ENCODE assay signal across 28 cellular contexts in genomic region chr6:123855493-123855892, GRCh38. TPM values are rescaled to one million over a fixed set of nuclear protein-coding genes. Genes with fewer than 3 reads are reported as not detected.
"Had no signal": no experiment of that assay in that cellular context is flagged by ENCODE, and none has a peak within 500 bp of the region (broad histone marks: within the 10 kb centered on the region; RNA-seq: fewer than 3 reads in every experiment).

No MANE protein-coding gene starts in this region.

- H3K4me3 ChIP-seq: left ventricle myocardium inferior, lung, mucosa of descending colon, pancreas, prostate gland, skin epidermis, suprapubic skin, thoracic aorta, tibial artery, upper lobe of right lung had no signal

- H3K9me3 ChIP-seq: left ventricle myocardium inferior, mucosa of descending colon, pancreas, prostate gland, suprapubic skin, thoracic aorta, tibial artery, upper lobe of right lung had no signal

- H3K27me3 ChIP-seq: pancreas, suprapubic skin, tibial artery, upper lobe of right lung had no signal

- H3K36me3 ChIP-seq: left ventricle myocardium inferior, pancreas, prostate gland, suprapubic skin, thoracic aorta, tibial artery, upper lobe of right lung had no signal

- H3K27ac ChIP-seq: left ventricle myocardium inferior, pancreas, prostate gland, skin epidermis, suprapubic skin, thoracic aorta, tibial artery, upper lobe of right lung had no signal

- ATAC-seq: mucosa of descending colon; naive thymus-derived CD4-positive, alpha-beta T cell; natural killer cell treated with Interleukin-12 subunit alpha and Interleukin-12 subunit beta and Interleukin-15 and Interleukin-18, amount 100 ng/mL, for 72 hours; pancreas; right cardiac atrium; sciatic nerve; stimulated activated effector memory CD8-positive, alpha-beta T cell treated with anti-CD3 and anti-CD28 coated beads, Interleukin-12 subunit alpha, Interleukin-12 subunit beta, amount 100 ng/mL, for 72 hours; upper lobe of right lung had no signal

- H3K4me1 ChIP-seq: left ventricle myocardium inferior, pancreas, prostate gland, suprapubic skin, tibial artery, upper lobe of right lung had no signal

- DNase-seq: islet precursor cell; left ventricle myocardium inferior; mesendoderm; mucosa of descending colon; naive thymus-derived CD4-positive, alpha-beta T cell; nucleus accumbens; pancreas; posterior cingulate gyrus; retina; right cardiac atrium; stimulated activated CD4-positive, alpha-beta T cell treated with anti-CD3 and anti-CD28 coated beads, Interleukin-12 subunit alpha, Interleukin-12 subunit beta, amount 100 ng/mL, for 4 hours; stimulated activated CD4-positive, alpha-beta T cell treated with anti-CD3 and anti-CD28 coated beads, Interleukin-15, amount 100 ng/mL, for 24 hours; stimulated activated CD4-positive, alpha-beta T cell treated with anti-CD3 and anti-CD28 coated beads, Interleukin-2, amount 100 ng/mL, for 24 hours; stimulated activated CD4-positive, alpha-beta T cell treated with anti-CD3 and anti-CD28 coated beads, Interleukin-4, amount 100 ng/mL, for 1 hour; stimulated activated naive CD4-positive, alpha-beta T cell; tibial artery; trophoblast cell; upper lobe of right lung had no signal

RNA-seq across cellular contexts. Expression of gene NKAIN2, which starts 51.8 kb away (rescaled TPM):
- total RNA-seq: kidney epithelial cell; natural killer cell treated with Interleukin-12 subunit alpha and Interleukin-12 subunit beta and Interleukin-15 and Interleukin-18, amount 100 ng/mL, for 72 hours; subcutaneous adipose tissue; upper lobe of right lung had no signal
